ENCODE assay signal across 24 cellular contexts in the genomic region with DNA sequence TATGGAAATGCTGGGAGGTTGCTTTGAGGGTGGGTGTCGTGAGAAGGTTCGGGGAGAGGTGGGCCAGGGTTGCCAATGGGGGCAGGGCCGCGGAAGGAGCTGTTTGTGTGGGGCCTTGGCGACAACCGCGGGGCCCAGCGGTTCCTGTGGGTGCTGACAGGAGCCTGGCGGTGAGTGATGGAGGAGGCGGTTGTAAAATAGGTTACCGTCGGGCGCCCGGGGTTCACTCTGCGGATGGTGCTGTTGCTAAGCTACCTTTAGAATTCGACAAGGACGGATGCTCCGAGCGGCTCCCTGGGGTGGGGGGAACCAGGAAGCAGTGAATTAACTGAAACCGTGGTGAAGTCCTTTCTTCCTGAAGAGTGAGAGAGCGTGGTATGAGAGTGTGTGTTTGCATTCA.
DNase-seq lines count a peak whose midpoint lies in the region; ATAC-seq lines count a peak whose summit lies in the region.
"Had no signal": no experiment of that assay in that cellular context is flagged by ENCODE, and none has a peak within 500 bp of the region (broad histone marks: within the 10 kb centered on the region; RNA-seq: fewer than 3 reads in every experiment).

No MANE protein-coding gene starts in this region.

- peak overlapping the region in 2 of 8 donors; percentile 32 to 53 for H3K4me3 Mint-ChIP-seq in CD4-positive, alpha-beta memory T cell
- H3K4me3 Mint-ChIP-seq: B cell; memory B cell; naive B cell; T-helper 1 cell treated with Interleukin-12 subunit alpha and Interleukin-12 subunit beta and Interleukin-4 antibody, amounts not matched to agents 30 μg/mL and 1 μg/mL, for 36 hours had no signal

- H3K27me3 Mint-ChIP-seq in CD4-positive, alpha-beta memory T cell, result peaks cover 44 to 59% of the 10 kb centered on the region in 2 donors

- intact Hi-C loops in CD4-positive, alpha-beta memory T cell (cut with micrococcal nuclease), result no loop called here

- peak overlapping the region in 1 of 7 donors; percentile 42 for H3K27ac Mint-ChIP-seq in CD4-positive, alpha-beta memory T cell
- H3K27ac Mint-ChIP-seq: B cell; memory B cell; naive B cell; T-helper 1 cell treated with Interleukin-12 subunit alpha and Interleukin-12 subunit beta and Interleukin-4 antibody, amounts not matched to agents 30 μg/mL and 1 μg/mL, for 36 hours had no signal

- no peaks in the 10 kb centered on the region for H3K36me3 ChIP-seq in BLaER1
- H3K36me3 ChIP-seq in CD4-positive, alpha-beta memory T cell (ENCODE audit: insufficient read depth, low read length), result no peaks in the 10 kb centered on the region
- H3K36me3 ChIP-seq: sigmoid colon, SJCRH30, transverse colon, WERI-Rb-1 had no signal

- POLR2A ChIA-PET in CD4-positive, alpha-beta memory T cell (lab: Charles Lee; ENCODE audit: partially characterized antibody), result no interaction called here

- H3K4me1 Mint-ChIP-seq in CD4-positive, alpha-beta memory T cell, result peaks cover 0 to 9% (median under 1%) of the 10 kb centered on the region in 4 donors
- H3K4me1 Mint-ChIP-seq: B cell had no signal

- H3K4me1 ChIP-seq in BLaER1, result peaks cover 38% of the 10 kb centered on the region
- H3K4me1 ChIP-seq in CD4-positive, alpha-beta memory T cell (ENCODE audit: insufficient read depth, low read length), result peaks cover 6% of the 10 kb centered on the region
- H3K4me1 ChIP-seq: sigmoid colon, SJCRH30, transverse colon had no signal

- CTCF ChIA-PET in CD4-positive, alpha-beta memory T cell (lab: Charles Lee; ENCODE audit: partially characterized antibody), result no interaction called here

- no peak overlapping the region for H3K27ac ChIP-seq in BLaER1
- H3K27ac ChIP-seq in CD4-positive, alpha-beta memory T cell (ENCODE audit: low read depth, low read length), result no peak overlapping the region
- no peak overlapping the region for H3K27ac ChIP-seq in caudate nucleus (ENCODE audit: low read depth, low read length)
- H3K27ac ChIP-seq: PC-9, sigmoid colon, SJCRH30, transverse colon, WERI-Rb-1 had no signal

- H3K9ac ChIP-seq in BLaER1, result no peak overlapping the region

- no peaks in the 10 kb centered on the region for H3K9me3 Mint-ChIP-seq in CD4-positive, alpha-beta memory T cell
- H3K9me3 Mint-ChIP-seq: memory B cell; T-helper 1 cell treated with Interleukin-12 subunit alpha and Interleukin-12 subunit beta and Interleukin-4 antibody, amounts not matched to agents 30 μg/mL and 1 μg/mL, for 36 hours had no signal

- H4K20me1 ChIP-seq in BLaER1, result peaks cover 7% of the 10 kb centered on the region; the same call in 1 of the 2 replicates

- no peaks in the 10 kb centered on the region for H3K36me3 Mint-ChIP-seq in CD4-positive, alpha-beta memory T cell
- H3K36me3 Mint-ChIP-seq: memory B cell had no signal

- H3K4me3 ChIP-seq in BLaER1, result no peak overlapping the region
- no peak overlapping the region for H3K4me3 ChIP-seq in CD4-positive, alpha-beta memory T cell (ENCODE audit: low read length in 2 of 2)
- H3K4me3 ChIP-seq: PC-9, sigmoid colon, SJCRH30, transverse colon had no signal

- no peak for ATAC-seq in GM18520 (IDR thresholded peaks at IDR 0.05; ENCODE audit: unreplicated experiment)
- ATAC-seq: esophagus mucosa had no signal

- H3K4me2 ChIP-seq in BLaER1, result peak overlapping the region; percentile 75
- H3K4me2 ChIP-seq: PC-9 had no signal

- DNase-seq in CD4-positive, alpha-beta memory T cell, result peak in 3 of 5 donors; percentile 6 to 24 (median 12)
- peak; percentile 27 for DNase-seq in NCI-H146 treated with DMSO at 0.1 percent for 48 hours (lab: John Stamatoyannopoulos, UW; ENCODE audit: unreplicated experiment)
- DNase-seq in caudate nucleus (lab: John Stamatoyannopoulos, UW), result peak in 43 of 61 donors; percentile 7 to 78 (median 42)
- no peak for DNase-seq in AG08396 (ENCODE audit: low spot score)
- DNase-seq in NCI-H524 (lab: John Stamatoyannopoulos, UW), result no peak
- DNase-seq: aorta; cerebellar nuclear complex; effector CD4-positive, alpha-beta T cell; GF-D8; HCEC 1CT; naive B cell; NCI-H2171; PC-9; sigmoid colon; SJCRH30; stimulated activated naive CD4-positive, alpha-beta T cell treated with Interleukin-2 at 50 U/mL for 16 hours; transverse colon; WERI-Rb-1 had no signal

- peaks cover 24% of the 10 kb centered on the region for H3K27me3 ChIP-seq in BLaER1
- peaks cover 39% of the 10 kb centered on the region for H3K27me3 ChIP-seq in CD4-positive, alpha-beta memory T cell (ENCODE audit: insufficient read depth, low read length)

- H3K9me3 ChIP-seq in BLaER1, result no peaks in the 10 kb centered on the region
- H3K9me3 ChIP-seq in CD4-positive, alpha-beta memory T cell (ENCODE audit: control insufficient read depth in 1 of 2, low read length in 2 of 2), result no peaks in the 10 kb centered on the region
- H3K9me3 ChIP-seq: sigmoid colon, SJCRH30, transverse colon had no signal

Comparison
In these comparisons a context has a peak if more than half of its experiments do, and no peak if none do; other contexts are left out.
1. DNase-seq: peak in CD4-positive, alpha-beta memory T cell (3 of 5), NCI-H146 treated with DMSO at 0.1 percent for 48 hours (single experiment) and caudate nucleus (43 of 61); none in AG08396 (single experiment) and NCI-H524 (0 of 2).